In the genomic region with DNA sequence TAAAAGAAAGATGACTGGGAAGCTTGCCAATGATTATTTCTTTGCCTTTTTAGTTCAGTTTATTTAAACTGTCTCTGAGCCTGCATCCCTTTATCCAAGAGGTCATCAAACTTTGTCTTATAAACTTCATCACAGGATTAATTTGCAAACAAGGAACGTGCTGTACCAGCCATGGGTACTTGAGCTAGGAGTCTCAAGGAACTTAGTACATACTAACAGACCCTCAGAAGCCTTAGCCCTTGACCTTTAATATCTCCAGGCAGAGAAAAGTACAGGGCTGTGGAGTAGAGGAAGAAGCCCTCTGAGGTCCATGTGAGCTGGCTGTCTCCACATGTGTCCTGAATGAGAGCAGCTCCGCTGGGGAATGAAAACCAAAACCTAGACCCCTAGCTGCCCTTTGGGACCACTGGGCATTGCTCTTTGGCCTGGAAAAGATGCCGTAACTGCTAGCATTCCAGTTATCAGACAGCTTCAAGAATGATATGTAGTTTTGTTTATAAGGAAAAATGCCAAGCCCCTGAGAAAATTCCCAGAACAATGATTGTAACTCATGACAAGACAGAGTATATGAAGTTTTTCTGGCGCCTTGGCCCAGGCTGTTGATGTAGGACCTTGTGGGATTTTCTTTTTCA, we compare ENCODE assay signal across 16 cellular contexts.
DNase-seq lines count a peak whose midpoint lies in the region; ATAC-seq, FAIRE-seq and TF ChIP-seq lines count a peak whose summit lies in the region.
"Had no signal": no experiment of that assay in that cellular context is flagged by ENCODE, and none has a peak within 500 bp of the region (broad histone marks: within the 10 kb centered on the region; RNA-seq: fewer than 3 reads in every experiment).

No MANE protein-coding gene starts in this region.

- H3K79me2 ChIP-seq in PC-3 (ENCODE audit: low read length) (no peaks in the 10 kb centered on the region), keratinocyte (ENCODE audit: control insufficient read depth, insufficient read depth, low read length) (no peaks in the 10 kb centered on the region)

- H3K4me2 ChIP-seq in PC-3 (ENCODE audit: low read length), result no peak overlapping the region
- H3K4me2 ChIP-seq in keratinocyte (ENCODE audit: control insufficient read depth, extremely low read depth, insufficient read depth, low read depth, low read length), result no peak overlapping the region

- H3K27ac ChIP-seq in PC-3 (ENCODE audit: low read length), result peak overlapping the region; percentile 62; the same call in 1 of the 2 replicates
- peak overlapping the region; percentile 26 to 61 for H3K27ac ChIP-seq in esophagus (ENCODE audit: low read depth in 2 of 2, low read length in 1 of 2)
- no peak overlapping the region for H3K27ac ChIP-seq in keratinocyte (ENCODE audit: control insufficient read depth, insufficient read depth, low read length)
- peak overlapping the region; percentile 77 for H3K27ac ChIP-seq in skeletal muscle tissue (ENCODE audit: low read depth, low read length)
- no peak overlapping the region for H3K27ac ChIP-seq in thyroid gland
- H3K27ac ChIP-seq: epithelial cell of prostate had no signal

- no peak overlapping the region for H2AFZ ChIP-seq in PC-3 (ENCODE audit: low read length)
- no peak overlapping the region for H2AFZ ChIP-seq in keratinocyte (ENCODE audit: control insufficient read depth, low read length)

- no TSS peak for BruUV-seq in PC-3 (replicated peaks; lab: Mats Ljungman, UMichigan)

- POLR2A ChIA-PET in PC-3 (lab: Charles Lee; ENCODE audit: unreplicated experiment), result no interaction called here

- no peak for DNase-seq in PC-3
- no peak for DNase-seq in keratinocyte (ENCODE audit: low read depth, low spot score)
- no peak for DNase-seq in NCI-H1105 treated with DMSO at 0.1 percent for 48 hours (lab: John Stamatoyannopoulos, UW)
- DNase-seq in thyroid gland, result no peak
- DNase-seq: activated CD4-positive, CD25-positive, alpha-beta regulatory T cell treated with anti-CD3 and anti-CD28 coated beads, Interleukin-2, amount 50 U/mL, for 72 hours; activated effector memory CD4-positive, alpha-beta T cell treated with anti-CD3 and anti-CD28 coated beads, Interleukin-2, amount 50 U/mL, for 16 hours; H7; naive thymus-derived CD8-positive, alpha-beta T cell; NCI-H187; NCI-H524 had no signal

- H3K4me3 ChIP-seq in PC-3 (ENCODE audit: low read length) (no peak overlapping the region), esophagus (ENCODE audit: low read depth in 1 of 2, low read length in 2 of 2) (no peak overlapping the region), keratinocyte (ENCODE audit: control insufficient read depth in 2 of 3, extremely low read depth in 1 of 3, insufficient read depth in 2 of 3, low read depth in 1 of 3, low read length in 3 of 3) (no peak overlapping the region), skeletal muscle tissue (ENCODE audit: low read length in 3 of 3) (no peak overlapping the region), thyroid gland (replicated peaks in 1 of 3) (no peak overlapping the region)

- no peak for TF ChIP-seq POLR2A in thyroid gland (IDR thresholded peaks at IDR 0.05)

- peak; percentile 36 for FAIRE-seq in keratinocyte (lab: Jason Lieb, UNC)

- H3K9me1 ChIP-seq in keratinocyte (ENCODE audit: control insufficient read depth, extremely low read depth, insufficient read depth, low read length), result no peaks in the 10 kb centered on the region

- intact Hi-C loops in PC-3 (cut with micrococcal nuclease) (no loop called here), thyroid gland (cut with DNase I) (no loop called here)

- TF ChIP-seq CTCF in PC-3 (conservative IDR thresholded peaks at IDR 0.05; ENCODE audit: low read depth, low read length) (no peak), keratinocyte (optimal IDR thresholded peaks at IDR 0.05 in 1 of 3, IDR thresholded peaks at IDR 0.05 in 1 of 3, conservative IDR thresholded peaks at IDR 0.05 in 1 of 3; ENCODE audit: extremely low read depth in 1 of 3, insufficient read depth in 2 of 3, low read length in 3 of 3) (no peak), thyroid gland (IDR thresholded peaks at IDR 0.05) (no peak)

- H3F3A ChIP-seq in PC-3 (ENCODE audit: low read length, unreplicated experiment), result no peaks in the 10 kb centered on the region

- H3K36me3 ChIP-seq in PC-3 (ENCODE audit: low read depth, low read length), result peaks cover 4% of the 10 kb centered on the region; the same call in 1 of the 2 replicates
- no peaks in the 10 kb centered on the region for H3K36me3 ChIP-seq in esophagus (ENCODE audit: control insufficient read depth in 2 of 2, insufficient read depth in 2 of 2, low read length in 1 of 2)
- no peaks in the 10 kb centered on the region for H3K36me3 ChIP-seq in keratinocyte (ENCODE audit: control insufficient read depth in 2 of 2, extremely low read depth in 1 of 2, insufficient read depth in 2 of 2, low read length in 2 of 2)
- H3K36me3 ChIP-seq in skeletal muscle tissue (ENCODE audit: control insufficient read depth in 3 of 3, insufficient read depth in 3 of 3, low read length in 3 of 3), result no peaks in the 10 kb centered on the region
- no peaks in the 10 kb centered on the region for H3K36me3 ChIP-seq in thyroid gland

- ATAC-seq in PC-3 (no peak), GM19395 (IDR thresholded peaks at IDR 0.05; ENCODE audit: unreplicated experiment) (no peak), GM18502 (IDR thresholded peaks at IDR 0.05; ENCODE audit: poor library complexity, unreplicated experiment) (no peak)
- ATAC-seq: left lobe of liver; naive thymus-derived CD8-positive, alpha-beta T cell had no signal

- no peaks in the 10 kb centered on the region for H3K9me2 ChIP-seq in PC-3 (replicated peaks; ENCODE audit: low read length)

- dilution Hi-C loops in keratinocyte (cut with MboI; ENCODE audit: extremely low pct_ligation_motif_present, low sequenced_read_pairs), result no loop called here

- CTCF ChIA-PET in PC-3 (lab: Charles Lee), result no interaction called here

- H4K20me1 ChIP-seq in PC-3 (ENCODE audit: low read length) (no peaks in the 10 kb centered on the region), keratinocyte (ENCODE audit: control insufficient read depth, extremely low read depth, insufficient read depth, low read length) (no peaks in the 10 kb centered on the region)

- H3K27me3 ChIP-seq in PC-3 (ENCODE audit: low read length), result no peaks in the 10 kb centered on the region
- H3K27me3 ChIP-seq in esophagus (ENCODE audit: control insufficient read depth in 1 of 2, insufficient read depth in 2 of 2, low read length in 2 of 2), result no peaks in the 10 kb centered on the region
- no peaks in the 10 kb centered on the region for H3K27me3 ChIP-seq in keratinocyte (ENCODE audit: control insufficient read depth, extremely low read depth, insufficient read depth, low read length)
- H3K27me3 ChIP-seq in skeletal muscle tissue (ENCODE audit: control insufficient read depth in 3 of 3, insufficient read depth in 3 of 3, low read length in 3 of 3), result no peaks in the 10 kb centered on the region
- H3K27me3 ChIP-seq in thyroid gland, result no peaks in the 10 kb centered on the region

- H3K9ac ChIP-seq in PC-3 (ENCODE audit: low read length) (no peak overlapping the region), keratinocyte (ENCODE audit: control insufficient read depth, extremely low read depth, insufficient read depth, low read length) (no peak overlapping the region), skeletal muscle tissue (ENCODE audit: low read depth in 1 of 3, low read length in 3 of 3) (peak overlapping the region in 1 of 3 donors; percentile 5)

- H3K4me1 ChIP-seq in PC-3 (ENCODE audit: insufficient read depth, low read length) (peaks cover 20% of the 10 kb centered on the region), esophagus (ENCODE audit: control insufficient read depth in 2 of 2, insufficient read depth in 2 of 2, low read length in 1 of 2) (peaks cover 5 to 9% of the 10 kb centered on the region in 2 donors), keratinocyte (ENCODE audit: control insufficient read depth, extremely low read depth, insufficient read depth, low read length) (peaks cover 8% of the 10 kb centered on the region), skeletal muscle tissue (ENCODE audit: control insufficient read depth in 3 of 3, insufficient read depth in 3 of 3, low read length in 3 of 3) (peaks cover 0 to 7% (median 0%) of the 10 kb centered on the region in 3 donors), thyroid gland (no peaks in the 10 kb centered on the region)

- H3K9me3 ChIP-seq in PC-3 (ENCODE audit: low read length) (no peaks in the 10 kb centered on the region), esophagus (ENCODE audit: control insufficient read depth in 2 of 2, insufficient read depth in 1 of 2, low read depth in 1 of 2, low read length in 1 of 2) (no peaks in the 10 kb centered on the region), keratinocyte (ENCODE audit: control insufficient read depth, low read depth, low read length) (no peaks in the 10 kb centered on the region), skeletal muscle tissue (ENCODE audit: control insufficient read depth in 3 of 3, low read length in 3 of 3) (no peaks in the 10 kb centered on the region), thyroid gland (no peaks in the 10 kb centered on the region)

- 63 to 70% methylated on average over 4 of the region's 4 CpGs for whole genome bisulfite sequencing in esophagus, 2 donors
- WGBS in thyroid gland, 2 donors, result 59 to 63% methylated on average over 4 of the region's 4 CpGs

Comparison
In these comparisons a context has a peak if more than half of its experiments do, and no peak if none do; other contexts are left out.
1. H3K27ac ChIP-seq: peak in PC-3 (single experiment), esophagus (2 of 2) and skeletal muscle tissue (single experiment); none in keratinocyte (single experiment) and thyroid gland (0 of 3).